In genomic region chr20:5811746-5812145, GRCh38 we compare ENCODE assay signal across 6 cellular contexts.
"Had no signal": no experiment of that assay in that cellular context is flagged by ENCODE, and none has a peak within 500 bp of the region (broad histone marks: within the 10 kb centered on the region; RNA-seq: fewer than 3 reads in every experiment).

No MANE protein-coding gene starts in this region.

- H3K4me2 ChIP-seq: KMS-11 had no signal

- H3K9ac ChIP-seq: KMS-11 had no signal

- H3K27ac ChIP-seq: HL-60, KMS-11 had no signal

- DNase-seq: IMR-90, KBM-7, KG1 had no signal

- FAIRE-seq: HTR-8/SVneo had no signal
